8 cellular contexts compared by ENCODE assay signal in the genomic region with DNA sequence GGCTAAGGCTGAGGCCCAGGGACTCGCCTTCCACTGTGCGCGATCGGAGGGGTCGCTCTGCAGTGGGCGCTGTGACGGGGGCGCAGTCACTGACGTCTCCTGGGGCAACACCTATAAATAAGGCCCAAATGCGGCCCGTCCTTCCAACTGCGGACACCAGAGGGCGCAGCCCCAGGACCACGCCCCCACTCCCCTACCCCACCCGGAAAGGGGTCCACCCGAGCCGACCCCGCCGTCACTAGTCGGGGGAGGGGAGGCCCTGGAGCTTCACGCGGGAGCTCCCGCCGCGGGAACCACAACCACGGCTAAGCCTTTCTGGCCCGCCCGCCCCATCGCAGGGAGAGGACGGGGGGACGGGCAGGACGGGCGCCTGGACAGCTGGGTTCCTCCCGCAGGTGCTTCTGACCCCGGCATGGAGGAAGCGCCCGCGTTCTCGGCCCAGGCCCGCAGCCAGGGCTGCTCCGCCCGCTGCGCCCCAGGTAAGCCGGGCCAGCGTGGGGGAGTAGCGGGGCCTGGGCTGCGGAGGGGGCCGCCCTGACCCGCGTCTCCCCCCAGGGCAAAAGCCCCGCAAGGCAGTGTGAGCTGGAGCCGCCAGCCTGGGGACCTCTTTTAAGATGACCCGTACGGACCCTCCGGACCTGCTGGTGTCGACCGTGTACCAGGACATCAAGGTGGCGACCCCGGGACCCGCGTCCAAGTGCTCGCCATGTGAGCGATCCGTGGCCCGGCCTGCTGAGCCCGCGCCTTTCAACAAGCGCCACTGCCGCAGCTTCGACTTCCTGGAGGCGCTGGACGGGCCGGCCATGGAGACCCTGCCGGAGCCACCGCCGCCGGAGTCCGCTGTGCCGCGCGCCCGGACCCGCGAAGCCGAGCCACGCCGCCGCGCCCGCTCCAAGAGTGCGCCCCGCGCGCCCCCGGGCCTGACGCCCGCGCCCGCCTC. TPM values are rescaled to one million over a fixed set of nuclear protein-coding genes. Genes with fewer than 3 reads are reported as not detected.
DNase-seq lines count a peak whose midpoint lies in the region; ATAC-seq and TF ChIP-seq lines count a peak whose summit lies in the region.
"Not testable (repeated sequence)": the region's sequence is repeated elsewhere in the genome, so short reads cannot be mapped to it uniquely, and the experiment has no call there.

No MANE protein-coding gene starts in this region.

- DNase-seq in CD1c-positive myeloid dendritic cell (ENCODE audit: extremely low spot score) (peak; percentile 29), caudate nucleus (lab: John Stamatoyannopoulos, UW) (peak in 5 of 61 donors; percentile 14 to 45 (median 30)), right atrium auricular region (ENCODE audit: low spot score) (peak; percentile 69)
- DNase-seq in activated T-cell treated with anti-CD3 and anti-CD28 coated beads, Interleukin-2, amount 50 U/mL, for 24 hours, result peak; percentile 83
- DNase-seq in prostate gland (ENCODE audit: low spot score), result not testable (repeated sequence)
- DNase-seq in stimulated activated naive B cell treated with anti-CD40 and anti-IgM and Interleukin-4, amounts not matched to agents 10 μg/mL and 1 μg/mL and 100 μg/mL, for 72 hours, result peak; percentile 50

- peak overlapping the region; percentile 81 to 94 (median 85) for H3K27ac Mint-ChIP-seq in IgD-negative memory B cell
- peak overlapping the region; percentile 50 for H3K27ac Mint-ChIP-seq in T-helper 1 cell treated with Interleukin-12 subunit alpha and Interleukin-12 subunit beta and Interleukin-4 antibody, amounts not matched to agents 30 μg/mL and 1 μg/mL, for 36 hours
- peak overlapping the region; percentile 50 for H3K27ac Mint-ChIP-seq in activated T-cell treated with anti-CD3 and anti-CD28 coated beads, Interleukin-2, amount 50 U/mL, for 24 hours
- peak overlapping the region; percentile 87 for H3K27ac Mint-ChIP-seq in stimulated activated naive B cell treated with anti-CD40 and anti-IgM and Interleukin-4, amounts not matched to agents 10 μg/mL and 1 μg/mL and 100 μg/mL, for 72 hours

- H3K36me3 ChIP-seq in right atrium auricular region, prostate gland: not testable (repeated sequence)

- H3K27me3 Mint-ChIP-seq in IgD-negative memory B cell, result peaks cover 12% of the 10 kb centered on the region
- H3K27me3 Mint-ChIP-seq in T-helper 1 cell treated with Interleukin-12 subunit alpha and Interleukin-12 subunit beta and Interleukin-4 antibody, amounts not matched to agents 30 μg/mL and 1 μg/mL, for 36 hours (ENCODE audit: low read depth), result peaks cover 10% of the 10 kb centered on the region
- peaks cover 32% of the 10 kb centered on the region for H3K27me3 Mint-ChIP-seq in activated T-cell treated with anti-CD3 and anti-CD28 coated beads, Interleukin-2, amount 50 U/mL, for 24 hours
- peaks cover 11 to 30% of the 10 kb centered on the region in 2 donors for H3K27me3 Mint-ChIP-seq in stimulated activated naive B cell treated with anti-CD40 and anti-IgM and Interleukin-4, amounts not matched to agents 10 μg/mL and 1 μg/mL and 100 μg/mL, for 72 hours

- TF ChIP-seq CTCF in right atrium auricular region (IDR thresholded peaks at IDR 0.05), result peak; percentile 51 to 79
- peak; percentile 48 to 78 (median 63) for TF ChIP-seq CTCF in prostate gland (IDR thresholded peaks at IDR 0.05)

- H3K36me3 Mint-ChIP-seq in IgD-negative memory B cell; T-helper 1 cell treated with Interleukin-12 subunit alpha and Interleukin-12 subunit beta and Interleukin-4 antibody, amounts not matched to agents 30 μg/mL and 1 μg/mL, for 36 hours (ENCODE audit: low read depth): not testable (repeated sequence)
- peaks cover 17% of the 10 kb centered on the region for H3K36me3 Mint-ChIP-seq in activated T-cell treated with anti-CD3 and anti-CD28 coated beads, Interleukin-2, amount 50 U/mL, for 24 hours (ENCODE audit: low read depth)
- H3K36me3 Mint-ChIP-seq in stimulated activated naive B cell treated with anti-CD40 and anti-IgM and Interleukin-4, amounts not matched to agents 10 μg/mL and 1 μg/mL and 100 μg/mL, for 72 hours, result peaks cover 23 to 26% of the 10 kb centered on the region in 2 donors

- H3K4me1 Mint-ChIP-seq in IgD-negative memory B cell, result not testable (repeated sequence)
- H3K4me1 Mint-ChIP-seq in T-helper 1 cell treated with Interleukin-12 subunit alpha and Interleukin-12 subunit beta and Interleukin-4 antibody, amounts not matched to agents 30 μg/mL and 1 μg/mL, for 36 hours (ENCODE audit: low read depth), result peaks cover 10% of the 10 kb centered on the region
- H3K4me1 Mint-ChIP-seq in activated T-cell treated with anti-CD3 and anti-CD28 coated beads, Interleukin-2, amount 50 U/mL, for 24 hours (ENCODE audit: low read depth), result peaks cover 26% of the 10 kb centered on the region
- H3K4me1 Mint-ChIP-seq in stimulated activated naive B cell treated with anti-CD40 and anti-IgM and Interleukin-4, amounts not matched to agents 10 μg/mL and 1 μg/mL and 100 μg/mL, for 72 hours, result peaks cover 30 to 37% of the 10 kb centered on the region in 2 donors

- ATAC-seq in stimulated activated naive B cell treated with anti-CD40 and anti-IgM and Interleukin-4, amounts not matched to agents 10 μg/mL and 1 μg/mL and 100 μg/mL, for 72 hours (replicated peaks), result not testable (repeated sequence)

- peak overlapping the region in 1 of 2 donors; percentile 54 for H3K4me3 ChIP-seq in right atrium auricular region
- H3K4me3 ChIP-seq in prostate gland, result not testable (repeated sequence)

- H3K4me1 ChIP-seq in right atrium auricular region (peaks cover 0 to 68% of the 10 kb centered on the region in 2 donors), prostate gland (replicated peaks) (peaks cover 13% of the 10 kb centered on the region)

- not testable (repeated sequence) for H3K27me3 ChIP-seq in right atrium auricular region; prostate gland (replicated peaks; ENCODE audit: insufficient read depth)

- H3K9me3 ChIP-seq in right atrium auricular region, prostate gland: not testable (repeated sequence)

- H3K27ac ChIP-seq in caudate nucleus (ENCODE audit: low read depth, low read length) (peak overlapping the region; percentile 58), right atrium auricular region (peak overlapping the region; percentile 27 to 87)
- not testable (repeated sequence) for H3K27ac ChIP-seq in prostate gland

- not testable (repeated sequence) for TF ChIP-seq POLR2A in prostate gland (IDR thresholded peaks at IDR 0.05)

- peak overlapping the region; percentile 72 to 92 (median 86) for H3K4me3 Mint-ChIP-seq in IgD-negative memory B cell
- peak overlapping the region; percentile 48 for H3K4me3 Mint-ChIP-seq in T-helper 1 cell treated with Interleukin-12 subunit alpha and Interleukin-12 subunit beta and Interleukin-4 antibody, amounts not matched to agents 30 μg/mL and 1 μg/mL, for 36 hours
- H3K4me3 Mint-ChIP-seq in activated T-cell treated with anti-CD3 and anti-CD28 coated beads, Interleukin-2, amount 50 U/mL, for 24 hours, result peak overlapping the region; percentile 39
- H3K4me3 Mint-ChIP-seq in stimulated activated naive B cell treated with anti-CD40 and anti-IgM and Interleukin-4, amounts not matched to agents 10 μg/mL and 1 μg/mL and 100 μg/mL, for 72 hours, result peak overlapping the region; percentile 57 to 63

- 2% methylated on average over 72 of the region's 99 CpGs for WGBS in prostate gland

- intact Hi-C loops in prostate gland (cut with DNase I), result loop anchor here (5.0 to 10.0 kb wide), 2 partner anchors 119 to 193 kb away; no protein-coding TSS in a partner anchor

- not testable (repeated sequence) for H3K9me3 Mint-ChIP-seq in IgD-negative memory B cell; T-helper 1 cell treated with Interleukin-12 subunit alpha and Interleukin-12 subunit beta and Interleukin-4 antibody, amounts not matched to agents 30 μg/mL and 1 μg/mL, for 36 hours; activated T-cell treated with anti-CD3 and anti-CD28 coated beads, Interleukin-2, amount 50 U/mL, for 24 hours; stimulated activated naive B cell treated with anti-CD40 and anti-IgM and Interleukin-4, amounts not matched to agents 10 μg/mL and 1 μg/mL and 100 μg/mL, for 72 hours

RNA-seq across cellular contexts. Expression of a gene that starts 1.8 kb away (rescaled TPM):
- 0.10 TPM for polyA plus RNA-seq in IgD-negative memory B cell
- 1 to 10 TPM; 2.7 to 3.0 TPM for total RNA-seq in right atrium auricular region
- 10 to 100 TPM in 1 of 2 donors, 1 to 10 TPM in 1; 3.6 to 10.1 TPM for total RNA-seq in prostate gland

RNA-seq across cellular contexts. Expression of a gene that starts 5.1 kb away (rescaled TPM):
- 91.6 TPM for polyA plus RNA-seq in IgD-negative memory B cell
- 100 to 1,000 TPM; 140 to 154 TPM for total RNA-seq in right atrium auricular region
- 100 to 1,000 TPM; 139 to 212 TPM for total RNA-seq in prostate gland

RNA-seq across cellular contexts. Expression of a gene that starts 8.1 kb away (rescaled TPM):
- 0.11 TPM for polyA plus RNA-seq in IgD-negative memory B cell
- 1 to 10 TPM; 1.7 to 2.0 TPM for total RNA-seq in right atrium auricular region
- 10 to 100 TPM in 1 of 2 donors, 1 to 10 TPM in 1; 5.2 to 17.7 TPM for total RNA-seq in prostate gland

RNA-seq across cellular contexts. Expression of a gene that starts 22.0 kb away (rescaled TPM):
- polyA plus RNA-seq in IgD-negative memory B cell, result 378 TPM
- total RNA-seq in right atrium auricular region (100 to 1,000 TPM; 329 to 428 TPM), prostate gland (100 to 1,000 TPM; 399 to 528 TPM)

RNA-seq across cellular contexts. Expression of a gene that starts 36.3 kb away (rescaled TPM):
- 19.7 TPM for polyA plus RNA-seq in IgD-negative memory B cell
- total RNA-seq in right atrium auricular region, result 10 to 100 TPM; 48.4 to 61.7 TPM
- total RNA-seq in prostate gland, result 100 to 1,000 TPM in 1 of 2 donors, 10 to 100 TPM in 1; 76.6 to 124 TPM
